In genomic region chr17:38725066-38725465, GRCh38 we compare ENCODE assay signal across 1 cellular context.
TF ChIP-seq lines count a peak whose summit lies in the region.

No MANE protein-coding gene starts in this region.

TF ChIP-seq in HepG2, 621 proteins besides CTCF, POLR2A, EP300 and RAD21:
- TF ChIP-seq FOXA3 (CRISPR knock-in tag; IDR thresholded peaks at IDR 0.05), result no peak
- no peak for TF ChIP-seq CEBPG (CRISPR knock-in tag; IDR thresholded peaks at IDR 0.05)
- no peak for TF ChIP-seq FOXM1 (CRISPR knock-in tag; IDR thresholded peaks at IDR 0.05)
- no peak for TF ChIP-seq ZNF280B (CRISPR knock-in tag; IDR thresholded peaks at IDR 0.05; ENCODE audit: borderline replicate concordance)
- TF ChIP-seq HOXA3 (CRISPR knock-in tag; IDR thresholded peaks at IDR 0.05), result no peak
- TF ChIP-seq, protein P1, sequence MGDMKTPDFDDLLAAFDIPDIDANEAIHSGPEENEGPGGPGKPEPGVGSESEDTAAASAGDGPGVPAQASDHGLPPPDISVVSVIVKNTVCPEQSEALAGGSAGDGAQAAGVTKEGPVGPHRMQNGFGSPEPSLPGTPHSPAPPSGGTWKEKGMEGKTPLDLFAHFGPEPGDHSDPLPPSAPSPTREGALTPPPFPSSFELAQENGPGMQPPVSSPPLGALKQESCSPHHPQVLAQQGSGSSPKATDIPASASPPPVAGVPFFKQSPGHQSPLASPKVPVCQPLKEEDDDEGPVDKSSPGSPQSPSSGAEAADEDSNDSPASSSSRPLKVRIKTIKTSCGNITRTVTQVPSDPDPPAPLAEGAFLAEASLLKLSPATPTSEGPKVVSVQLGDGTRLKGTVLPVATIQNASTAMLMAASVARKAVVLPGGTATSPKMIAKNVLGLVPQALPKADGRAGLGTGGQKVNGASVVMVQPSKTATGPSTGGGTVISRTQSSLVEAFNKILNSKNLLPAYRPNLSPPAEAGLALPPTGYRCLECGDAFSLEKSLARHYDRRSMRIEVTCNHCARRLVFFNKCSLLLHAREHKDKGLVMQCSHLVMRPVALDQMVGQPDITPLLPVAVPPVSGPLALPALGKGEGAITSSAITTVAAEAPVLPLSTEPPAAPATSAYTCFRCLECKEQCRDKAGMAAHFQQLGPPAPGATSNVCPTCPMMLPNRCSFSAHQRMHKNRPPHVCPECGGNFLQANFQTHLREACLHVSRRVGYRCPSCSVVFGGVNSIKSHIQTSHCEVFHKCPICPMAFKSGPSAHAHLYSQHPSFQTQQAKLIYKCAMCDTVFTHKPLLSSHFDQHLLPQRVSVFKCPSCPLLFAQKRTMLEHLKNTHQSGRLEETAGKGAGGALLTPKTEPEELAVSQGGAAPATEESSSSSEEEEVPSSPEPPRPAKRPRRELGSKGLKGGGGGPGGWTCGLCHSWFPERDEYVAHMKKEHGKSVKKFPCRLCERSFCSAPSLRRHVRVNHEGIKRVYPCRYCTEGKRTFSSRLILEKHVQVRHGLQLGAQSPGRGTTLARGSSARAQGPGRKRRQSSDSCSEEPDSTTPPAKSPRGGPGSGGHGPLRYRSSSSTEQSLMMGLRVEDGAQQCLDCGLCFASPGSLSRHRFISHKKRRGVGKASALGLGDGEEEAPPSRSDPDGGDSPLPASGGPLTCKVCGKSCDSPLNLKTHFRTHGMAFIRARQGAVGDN (CRISPR knock-in tag; IDR thresholded peaks at IDR 0.05), result 0 out of 2 replicates have a peak, but pooled peaks have one; percentile 10
- TF ChIP-seq AKAP8 (CRISPR knock-in tag; IDR thresholded peaks at IDR 0.05), result no peak
